In the genomic region with DNA sequence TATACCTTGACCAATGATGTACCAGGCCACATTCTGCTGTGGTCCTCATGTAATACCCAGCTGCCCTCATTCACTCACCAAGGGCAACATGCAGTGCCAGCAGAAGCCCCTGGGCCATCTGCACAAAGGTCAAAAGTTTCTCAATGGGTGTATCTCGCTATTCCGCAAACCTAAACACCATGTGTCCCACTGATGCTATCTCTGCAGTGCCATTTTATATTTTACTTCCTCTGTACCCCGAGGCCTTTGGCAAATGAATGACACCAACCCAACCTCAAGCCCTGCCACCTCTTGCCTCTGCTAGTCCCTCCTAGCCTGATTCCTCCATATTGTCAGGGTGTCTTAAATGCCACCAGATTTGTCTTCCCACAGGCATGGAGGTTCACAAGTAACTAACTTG, we compare ENCODE assay signal across 16 cellular contexts. TPM values are rescaled to one million over a fixed set of nuclear protein-coding genes. Genes with fewer than 3 reads are reported as not detected.
DNase-seq lines count a peak whose midpoint lies in the region; ATAC-seq and TF ChIP-seq lines count a peak whose summit lies in the region.
"Had no signal": no experiment of that assay in that cellular context is flagged by ENCODE, and none has a peak within 500 bp of the region (broad histone marks: within the 10 kb centered on the region; RNA-seq: fewer than 3 reads in every experiment).

No MANE protein-coding gene starts in this region.

- no peak for ATAC-seq in activated naive CD4-positive, alpha-beta T cell treated with anti-CD3 and anti-CD28 coated beads, Interleukin-2, amount 50 U/mL, for 72 hours
- no peak for ATAC-seq in HG03469 (IDR thresholded peaks at IDR 0.05; ENCODE audit: unreplicated experiment)

- H3K9me3 Mint-ChIP-seq in activated naive CD4-positive, alpha-beta T cell treated with anti-CD3 and anti-CD28 coated beads, Interleukin-2, amount 50 U/mL, for 72 hours = peaks cover 4 to 8% of the 10 kb centered on the region in 2 donors

- no peaks in the 10 kb centered on the region for H3K27me3 ChIP-seq in GM23248 (replicated peaks; ENCODE audit: insufficient read depth)
- H3K27me3 ChIP-seq in skeletal muscle tissue (ENCODE audit: control insufficient read depth in 3 of 3, insufficient read depth in 3 of 3, low read length in 3 of 3) = no peaks in the 10 kb centered on the region

- no peak overlapping the region for H3K4me2 ChIP-seq in GM23248 (ENCODE audit: unreplicated experiment)
- H3K4me2 ChIP-seq: smooth muscle cell had no signal

- no peak overlapping the region for H3K4me3 ChIP-seq in GM23248
- H3K4me3 ChIP-seq in coronary artery = no peak overlapping the region
- H3K4me3 ChIP-seq in skeletal muscle tissue (ENCODE audit: low read length in 3 of 3) = no peak overlapping the region
- H3K4me3 ChIP-seq: smooth muscle cell had no signal

- no peaks in the 10 kb centered on the region for H3K9me3 ChIP-seq in GM23248 (ENCODE audit: low read depth)
- H3K9me3 ChIP-seq in skeletal muscle tissue (ENCODE audit: control insufficient read depth in 3 of 3, low read length in 3 of 3) = no peaks in the 10 kb centered on the region

- peaks cover 24 to 66% of the 10 kb centered on the region in 2 donors for H3K36me3 Mint-ChIP-seq in activated naive CD4-positive, alpha-beta T cell treated with anti-CD3 and anti-CD28 coated beads, Interleukin-2, amount 50 U/mL, for 72 hours

- no peak overlapping the region for H2AFZ ChIP-seq in GM23248

- H3K9ac ChIP-seq in GM23248 (no peak overlapping the region), skeletal muscle tissue (ENCODE audit: low read depth in 1 of 3, low read length in 3 of 3) (no peak overlapping the region)

- peak overlapping the region; percentile 25 to 55 for H3K27ac Mint-ChIP-seq in activated naive CD4-positive, alpha-beta T cell treated with anti-CD3 and anti-CD28 coated beads, Interleukin-2, amount 50 U/mL, for 72 hours

- in situ Hi-C loops in GM23248 (cut with MboI) = no loop called here

- no peaks in the 10 kb centered on the region for H3K9me2 ChIP-seq in GM23248 (ENCODE audit: insufficient read depth)

- no peak for TF ChIP-seq CTCF in coronary artery (IDR thresholded peaks at IDR 0.05)

- DNase-seq in activated naive CD4-positive, alpha-beta T cell treated with anti-CD3 and anti-CD28 coated beads, Interleukin-2, amount 50 U/mL, for 72 hours (ENCODE audit: low spot score in 2 of 2) = no peak
- DNase-seq in activated naive CD4-positive, alpha-beta T cell treated with Interleukin-2 at 50 U/mL for 16 hours = no peak
- DNase-seq in GM23248 (no peak), coronary artery (ENCODE audit: low spot score) (no peak), GM03348 (ENCODE audit: low spot score) (no peak), SW 1271 (lab: John Stamatoyannopoulos, UW) (no peak)
- DNase-seq: activated CD8-positive, alpha-beta memory T cell treated with anti-CD3 and anti-CD28 coated beads, Interleukin-2, amount 50 U/mL, for 48 hours; midbrain; NCI-H2029; NCI-H526; OCI-M1; stimulated activated naive CD4-positive, alpha-beta T cell treated with Interleukin-2 at 50 U/mL for 16 hours; WERI-Rb-1 had no signal

- peak overlapping the region; percentile 87; the same call in 1 of the 2 replicates for H3K27ac ChIP-seq in GM23248
- H3K27ac ChIP-seq in coronary artery = peak overlapping the region; percentile 15 to 33
- H3K27ac ChIP-seq in skeletal muscle tissue (ENCODE audit: low read depth, low read length) = peak overlapping the region; percentile 90
- H3K27ac ChIP-seq: WERI-Rb-1 had no signal

- no peaks in the 10 kb centered on the region for H3K79me2 ChIP-seq in GM23248 (ENCODE audit: insufficient read depth)

- H3K36me3 ChIP-seq in GM23248 (ENCODE audit: low read depth) (peaks cover 27% of the 10 kb centered on the region), skeletal muscle tissue (ENCODE audit: control insufficient read depth in 3 of 3, insufficient read depth in 3 of 3, low read length in 3 of 3) (peaks cover 4 to 26% (median 18%) of the 10 kb centered on the region in 3 donors)

- H3K4me1 ChIP-seq in GM23248 (ENCODE audit: insufficient read depth) (peaks cover 31% of the 10 kb centered on the region), skeletal muscle tissue (ENCODE audit: control insufficient read depth in 3 of 3, insufficient read depth in 3 of 3, low read length in 3 of 3) (peaks cover 79 to 95% (median 79%) of the 10 kb centered on the region in 3 donors)

- WGBS in GM23248 (ENCODE audit: low coverage in 1 of 2, low lambda C conversion rate in 2 of 2, missing lambda C conversion rate in 2 of 2), 2 experiments = 94 to 99% methylated on average over 3 of the region's 3 CpGs

- H4K20me1 ChIP-seq in GM23248 (ENCODE audit: insufficient read depth) = no peaks in the 10 kb centered on the region

- peaks cover 86% of the 10 kb centered on the region for H3F3A ChIP-seq in GM23248 (ENCODE audit: insufficient read depth)

RNA-seq across cellular contexts. Expression of gene AAGAB, which starts 59.2 kb away (rescaled TPM):
- total RNA-seq in activated naive CD4-positive, alpha-beta T cell treated with anti-CD3 and anti-CD28 coated beads, Interleukin-2, amount 50 U/mL, for 72 hours = 10 to 100 TPM; 41.7 to 65.7 TPM
- total RNA-seq in GM23248 (2014; rRNA removed; shearing (Covaris generic)) = 40.9 and 52.4 TPM in 2 replicates
- 43.3 and 44.1 TPM in 2 replicates for polyA plus RNA-seq in GM23248 (2016; fragmentation: Nextera tagmentation; extraction: Ambion mirVana)
- 13.6 TPM for total RNA-seq in skeletal muscle tissue

RNA-seq across cellular contexts. Expression of gene IQCH, which starts 59.3 kb away (rescaled TPM):
- 1 to 10 TPM in 1 of 2 donors, under 1 TPM in 1; 0.75 to 2.3 TPM for total RNA-seq in activated naive CD4-positive, alpha-beta T cell treated with anti-CD3 and anti-CD28 coated beads, Interleukin-2, amount 50 U/mL, for 72 hours
- 1.8 and 4.1 TPM in 2 replicates for total RNA-seq in GM23248 (2014; rRNA removed; shearing (Covaris generic))
- polyA plus RNA-seq in GM23248 (2016; fragmentation: Nextera tagmentation; extraction: Ambion mirVana) = 1.8 and 2.1 TPM in 2 replicates
- total RNA-seq in skeletal muscle tissue = 3.1 TPM

Comparison
In these comparisons a context has a peak if more than half of its experiments do, and no peak if none do; other contexts are left out.
1. H3K27ac ChIP-seq: peak in every context shown above with its lines; median percentile 90 in skeletal muscle tissue; 87 in GM23248; 24 in coronary artery.